ENCODE assay signal across 18 cellular contexts in the genomic region with DNA sequence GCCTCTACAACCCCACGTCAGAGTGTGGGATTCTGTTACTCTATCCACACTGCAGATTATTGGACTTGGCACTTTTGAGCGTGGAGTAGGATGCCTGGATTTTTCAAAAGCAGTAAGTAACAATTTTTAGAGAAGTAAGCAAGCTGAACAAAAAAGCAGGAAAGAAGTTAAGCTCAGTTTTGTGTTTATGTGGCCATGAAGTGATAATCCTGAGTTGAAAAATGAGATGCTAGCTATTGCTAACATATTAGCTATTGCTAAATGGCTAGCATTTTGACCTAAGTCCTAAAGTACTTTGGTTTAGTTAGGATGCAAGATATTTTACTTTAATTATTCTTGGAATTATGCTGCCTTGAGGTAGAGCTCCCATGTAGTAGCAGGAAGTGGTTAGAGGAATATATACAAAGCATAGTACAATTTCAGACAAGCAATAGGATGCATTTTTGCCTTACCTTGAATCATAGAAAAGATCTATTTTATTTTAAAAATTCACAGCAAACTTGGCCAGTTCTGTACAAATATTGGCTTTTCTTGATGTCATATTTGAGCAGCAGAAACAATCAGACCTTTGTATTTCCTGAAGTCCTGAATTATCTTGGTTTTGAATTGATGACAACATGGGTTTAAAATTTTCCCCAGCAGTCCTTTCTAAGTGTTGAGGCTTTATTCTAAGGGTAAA.
DNase-seq lines count a peak whose midpoint lies in the region; ATAC-seq, FAIRE-seq and TF ChIP-seq lines count a peak whose summit lies in the region.
"Had no signal": no experiment of that assay in that cellular context is flagged by ENCODE, and none has a peak within 500 bp of the region (broad histone marks: within the 10 kb centered on the region; RNA-seq: fewer than 3 reads in every experiment).

No MANE protein-coding gene starts in this region.

- H2BK15ac ChIP-seq in IMR-90 (ENCODE audit: low read depth, low read length), result no peak overlapping the region

- H3K4me1 ChIP-seq in IMR-90 (ENCODE audit: control insufficient read depth, insufficient read depth, low read length), result peaks cover 4% of the 10 kb centered on the region
- peaks cover 23% of the 10 kb centered on the region for H3K4me1 ChIP-seq in body of pancreas
- H3K4me1 ChIP-seq in pancreas, result peaks cover 0 to 21% (median 11%) of the 10 kb centered on the region in 3 donors
- H3K4me1 ChIP-seq: adrenal gland, BLaER1, testis had no signal

- H3K4me3 ChIP-seq in IMR-90 (ENCODE audit: insufficient read depth, low read depth, low read length) (no peak overlapping the region), body of pancreas (no peak overlapping the region), pancreas (no peak overlapping the region)
- H3K4me3 ChIP-seq: adrenal gland, BLaER1, testis had no signal

- no peak for TF ChIP-seq RAD21 in IMR-90 (IDR thresholded peaks at IDR 0.05; ENCODE audit: low read length)

- TF ChIP-seq POLR2A in IMR-90 (IDR thresholded peaks at IDR 0.05; ENCODE audit: low read depth, low read length), result no peak
- TF ChIP-seq POLR2A in body of pancreas (IDR thresholded peaks at IDR 0.05), result no peak

- no peak overlapping the region for H3K23ac ChIP-seq in IMR-90 (ENCODE audit: low read depth, low read length)

- H2AK5ac ChIP-seq in IMR-90 (ENCODE audit: low read depth, low read length), result no peak overlapping the region

- H3K9me1 ChIP-seq in IMR-90 (ENCODE audit: insufficient read depth, low read length), result no peaks in the 10 kb centered on the region

- no peak overlapping the region for H2AFZ ChIP-seq in IMR-90 (replicated peaks; ENCODE audit: low read length, poor library complexity)

- peak overlapping the region; percentile 19 for H3K27ac Mint-ChIP-seq in activated naive CD4-positive, alpha-beta T cell treated with anti-CD3 and anti-CD28 coated beads, Interleukin-2, amount 50 U/mL, for 24 hours

- H2BK5ac ChIP-seq in IMR-90 (ENCODE audit: low read depth, low read length, poor library complexity, severe bottlenecking), result no peak overlapping the region

- WGBS in IMR-90 (ENCODE audit: extremely low coverage in 2 of 2, insufficient read length in 1 of 2), 2 experiments, result no CpG with 5 or more reads among the region's 2 CpGs
- 33 to 52% methylated on average over 2 of the region's 2 CpGs for WGBS in body of pancreas, 2 donors
- 40 to 49% methylated on average over 2 of the region's 2 CpGs for WGBS in pancreas, 2 donors

- H3K27me3 Mint-ChIP-seq in activated naive CD4-positive, alpha-beta T cell treated with anti-CD3 and anti-CD28 coated beads, Interleukin-2, amount 50 U/mL, for 24 hours, result no peaks in the 10 kb centered on the region

- peaks cover 26% of the 10 kb centered on the region for H3K36me3 Mint-ChIP-seq in activated naive CD4-positive, alpha-beta T cell treated with anti-CD3 and anti-CD28 coated beads, Interleukin-2, amount 50 U/mL, for 24 hours

- peaks cover 3 to 6% of the 10 kb centered on the region in 2 experiments; a peak in 2 of 4 replicates for H3K79me1 ChIP-seq in IMR-90 (ENCODE audit: low read depth in 1 of 2, low read length in 2 of 2)

- no peak overlapping the region for H4K91ac ChIP-seq in IMR-90 (ENCODE audit: insufficient read depth, low read depth, low read length)

- no peak overlapping the region; the same call in 1 of the 2 replicates for H3K14ac ChIP-seq in IMR-90 (replicated peaks; ENCODE audit: low read depth, low read length)

- peaks cover 27% of the 10 kb centered on the region for H3K4me1 Mint-ChIP-seq in activated naive CD4-positive, alpha-beta T cell treated with anti-CD3 and anti-CD28 coated beads, Interleukin-2, amount 50 U/mL, for 24 hours

- POLR2A ChIA-PET in IMR-90 (lab: Charles Lee; ENCODE audit: unreplicated experiment), result no interaction called here

- H3K4me2 ChIP-seq in IMR-90 (ENCODE audit: low read depth, low read length), result no peak overlapping the region
- H3K4me2 ChIP-seq: BLaER1 had no signal

- H3K9me3 ChIP-seq in IMR-90 (ENCODE audit: control insufficient read depth, insufficient read depth, low read length) (no peaks in the 10 kb centered on the region), body of pancreas (no peaks in the 10 kb centered on the region), pancreas (no peaks in the 10 kb centered on the region)
- H3K9me3 ChIP-seq: adrenal gland, BLaER1, testis had no signal

- no peak overlapping the region for H3K56ac ChIP-seq in IMR-90 (ENCODE audit: extremely low read depth, insufficient read depth, low read length)

- no TSS peak for BruUV-seq in IMR-90 (replicated peaks; lab: Mats Ljungman, UMichigan)

- no peak overlapping the region for H3K18ac ChIP-seq in IMR-90 (ENCODE audit: low read depth, low read length)

- H3K4ac ChIP-seq in IMR-90 (ENCODE audit: low read depth, low read length), result no peak overlapping the region

- no peak overlapping the region for H2BK120ac ChIP-seq in IMR-90 (ENCODE audit: low read depth, low read length)

- no peak overlapping the region for H2AK9ac ChIP-seq in IMR-90 (replicated peaks; ENCODE audit: low read depth, low read length, poor library complexity)

- CTCF ChIA-PET in IMR-90 (lab: Yijun Ruan, JAX), result no interaction called here

- no peak for DNase-seq in activated naive CD4-positive, alpha-beta T cell treated with anti-CD3 and anti-CD28 coated beads, Interleukin-2, amount 50 U/mL, for 16 hours
- DNase-seq in IMR-90 (peak; percentile 62), body of pancreas (no peak), pancreas (no peak), HK-2 (ENCODE audit: unreplicated experiment) (no peak)
- no peak for DNase-seq in stimulated activated CD4-positive, alpha-beta T cell treated with anti-CD3 and anti-CD28 coated beads, Interleukin-4, amount 100 ng/mL, for 24 hours
- DNase-seq: ACHN, adrenal gland, DMS 273 treated with DMSO at 0.1 percent for 48 hours, H7, head of caudate nucleus, KBM-7, NCI-H2227 treated with DMSO at 0.1 percent for 48 hours, testis had no signal

- ATAC-seq in IMR-90 (ENCODE audit: low read depth) (peak; percentile 21; the same call in 1 of the 2 replicates), body of pancreas (peak; percentile 75), pancreas (peak; percentile 63 to 84 (median 78)), GM19395 (IDR thresholded peaks at IDR 0.05; ENCODE audit: unreplicated experiment) (no peak)

- in situ Hi-C loops in IMR-90 (cut with MboI; ENCODE audit: low sequenced_read_pairs), result no loop called here

- H4K5ac ChIP-seq in IMR-90 (ENCODE audit: low read depth, low read length), result no peak overlapping the region

- no peak overlapping the region for H3K9ac ChIP-seq in IMR-90 (ENCODE audit: low read depth, low read length)
- H3K9ac ChIP-seq: BLaER1 had no signal

- H4K20me1 ChIP-seq in IMR-90 (ENCODE audit: insufficient read depth, low read length), result no peaks in the 10 kb centered on the region
- H4K20me1 ChIP-seq: BLaER1 had no signal

- no peak overlapping the region for H2BK20ac ChIP-seq in IMR-90 (ENCODE audit: low read depth, low read length)

- TF ChIP-seq CTCF in IMR-90 (conservative IDR thresholded peaks at IDR 0.05; ENCODE audit: low read depth, low read length), result no peak
- no peak for TF ChIP-seq CTCF in body of pancreas (IDR thresholded peaks at IDR 0.05)
- TF ChIP-seq CTCF in pancreas (IDR thresholded peaks at IDR 0.05), result no peak

- no peaks in the 10 kb centered on the region for H3K9me3 Mint-ChIP-seq in activated naive CD4-positive, alpha-beta T cell treated with anti-CD3 and anti-CD28 coated beads, Interleukin-2, amount 50 U/mL, for 24 hours
- H3K9me3 Mint-ChIP-seq: activated T-helper 1 cell treated with anti-CD3 and anti-CD28 coated beads, Interleukin-12 subunit alpha, Interleukin-12 subunit beta, Interleukin-2, Interleukin-4 antibody, amounts not matched to agents 30 ng/mL and 10 ng/mL and 1 ng/mL, durations not matched to agents 14 hours and 24 hours and 36 hours had no signal

- H3K27me3 ChIP-seq in IMR-90 (ENCODE audit: control insufficient read depth, insufficient read depth, low read length) (no peaks in the 10 kb centered on the region), body of pancreas (no peaks in the 10 kb centered on the region), pancreas (no peaks in the 10 kb centered on the region)
- H3K27me3 ChIP-seq: adrenal gland, BLaER1, testis had no signal

- intact Hi-C loops in IMR-90 (cut with micrococcal nuclease) (loop anchor here (5.0 kb wide), 1 partner anchor 39 kb away; no protein-coding TSS in a partner anchor), body of pancreas (cut with DNase I) (no loop called here), pancreas (cut with DNase I) (no loop called here)

- H3K4me3 Mint-ChIP-seq in activated naive CD4-positive, alpha-beta T cell treated with anti-CD3 and anti-CD28 coated beads, Interleukin-2, amount 50 U/mL, for 24 hours, result no peak overlapping the region
- H3K4me3 Mint-ChIP-seq: activated T-helper 1 cell treated with anti-CD3 and anti-CD28 coated beads, Interleukin-12 subunit alpha, Interleukin-12 subunit beta, Interleukin-2, Interleukin-4 antibody, amounts not matched to agents 30 ng/mL and 10 ng/mL and 1 ng/mL, durations not matched to agents 14 hours and 24 hours and 36 hours had no signal

- no peak overlapping the region for H4K8ac ChIP-seq in IMR-90 (ENCODE audit: low read depth in 2 of 2, low read length in 2 of 2)

- H3K36me3 ChIP-seq in IMR-90 (ENCODE audit: control insufficient read depth, insufficient read depth, low read length) (peaks cover 14% of the 10 kb centered on the region), body of pancreas (replicated peaks in 1 of 2; ENCODE audit: insufficient read depth in 1 of 2, low read depth in 2 of 2) (no peaks in the 10 kb centered on the region), pancreas (peaks cover 0 to 11% (median 0%) of the 10 kb centered on the region in 3 donors)

- H3K27ac ChIP-seq in IMR-90 (ENCODE audit: insufficient read depth, low read length) (no peak overlapping the region), body of pancreas (peak overlapping the region; percentile 12 to 70 (median 57)), pancreas (peak overlapping the region in 2 of 4 donors; percentile 42 to 68)
- H3K27ac ChIP-seq: adrenal gland, BLaER1, testis had no signal

- dilution Hi-C loops in IMR-90 (cut with HindIII; ENCODE audit: low sequenced_read_pairs, unreplicated experiment), result no loop called here

- no peak for FAIRE-seq in pancreas (lab: Jason Lieb, UNC)

TF ChIP-seq in IMR-90, 13 proteins besides CTCF, POLR2A, EP300 and RAD21 (continues in another document):
- no peak for TF ChIP-seq RCOR1 (IDR thresholded peaks at IDR 0.05; ENCODE audit: insufficient replicate concordance, low read length)
- no peak for TF ChIP-seq BHLHE40 (IDR thresholded peaks at IDR 0.05; ENCODE audit: low read depth, low read length)
- TF ChIP-seq NFE2L2 (IDR thresholded peaks at IDR 0.05; ENCODE audit: low read depth, low read length), result no peak
- no peak for TF ChIP-seq CHD1 (IDR thresholded peaks at IDR 0.05; ENCODE audit: low read depth, low read length)
- no peak for TF ChIP-seq MXI1 (IDR thresholded peaks at IDR 0.05; ENCODE audit: borderline replicate concordance, low read depth, low read length)
- TF ChIP-seq MAZ (IDR thresholded peaks at IDR 0.05; ENCODE audit: borderline replicate concordance, low read depth, low read length), result no peak
- no peak for TF ChIP-seq MAFK (IDR thresholded peaks at IDR 0.05; ENCODE audit: low read depth, low read length)
- no peak for TF ChIP-seq FOS (IDR thresholded peaks at IDR 0.05; ENCODE audit: low read depth, low read length)
- no peak for TF ChIP-seq SMC3 (IDR thresholded peaks at IDR 0.05; ENCODE audit: low read depth, low read length)
- TF ChIP-seq RFX5 (IDR thresholded peaks at IDR 0.05; ENCODE audit: low read depth, low read length), result no peak
